ENCODE assay signal across 21 cellular contexts in genomic region chr3:119319311-119319710, GRCh38. TPM values are rescaled to one million over a fixed set of nuclear protein-coding genes. Genes with fewer than 3 reads are reported as not detected.
DNase-seq lines count a peak whose midpoint lies in the region; ATAC-seq and TF ChIP-seq lines count a peak whose summit lies in the region.
"Had no signal": no experiment of that assay in that cellular context is flagged by ENCODE, and none has a peak within 500 bp of the region (broad histone marks: within the 10 kb centered on the region; RNA-seq: fewer than 3 reads in every experiment).

No MANE protein-coding gene starts in this region.

- no peaks in the 10 kb centered on the region for H3K27me3 Mint-ChIP-seq in natural killer cell (ENCODE audit: low read depth in 2 of 2)
- no peaks in the 10 kb centered on the region for H3K27me3 Mint-ChIP-seq in natural killer cell treated with Interleukin-12 subunit alpha and Interleukin-12 subunit beta and Interleukin-15 and Interleukin-18, amount 100 ng/mL, for 72 hours
- H3K27me3 Mint-ChIP-seq in osteocyte (ENCODE audit: unreplicated experiment): no peaks in the 10 kb centered on the region

- H3K9me2 ChIP-seq in hepatocyte (replicated peaks; ENCODE audit: insufficient read depth): no peaks in the 10 kb centered on the region

- WGBS in hepatocyte (ENCODE audit: low lambda C conversion rate, missing lambda C conversion rate): 86% methylated on average over 4 of the region's 4 CpGs

- no peaks in the 10 kb centered on the region for H3K9me3 Mint-ChIP-seq in natural killer cell
- peaks cover 3% of the 10 kb centered on the region for H3K9me3 Mint-ChIP-seq in natural killer cell treated with Interleukin-12 subunit alpha and Interleukin-12 subunit beta and Interleukin-15 and Interleukin-18, amount 100 ng/mL, for 72 hours
- H3K9me3 Mint-ChIP-seq in osteocyte (ENCODE audit: unreplicated experiment): no peaks in the 10 kb centered on the region
- H3K9me3 Mint-ChIP-seq: HFFc6 had no signal

- H3K4me1 ChIP-seq in hepatocyte (ENCODE audit: insufficient read depth): peaks cover 26% of the 10 kb centered on the region

- H3K27ac ChIP-seq in hepatocyte: peak overlapping the region; percentile 22
- H3K27ac ChIP-seq: PC-9, SJSA1 had no signal

- peak overlapping the region; percentile 22 for H3K4me2 ChIP-seq in hepatocyte
- H3K4me2 ChIP-seq: PC-9 had no signal

- DNase-seq in natural killer cell (no peak), hepatocyte (ENCODE audit: low spot score) (no peak), osteocyte (ENCODE audit: extremely low spot score, unreplicated experiment) (no peak), NCI-H146 (lab: John Stamatoyannopoulos, UW) (no peak)
- DNase-seq in natural killer cell treated with Interleukin-12 subunit alpha and Interleukin-12 subunit beta and Interleukin-15 and Interleukin-18, amount 100 ng/mL, for 72 hours (ENCODE audit: low spot score): no peak
- DNase-seq: Calu3; DMS79 treated with DMSO at 0.1 percent for 48 hours; GF-D8; GOT3; HFFc6; KBM-7; NCI-H2029 treated with DMSO at 0.1 percent for 48 hours; NCI-H526; NK-92 treated with Interleukin-12 subunit alpha and Interleukin-12 subunit beta, amount 100 ng/mL, for 24 hours; PC-9 had no signal

- H3K36me3 Mint-ChIP-seq in natural killer cell (no peaks in the 10 kb centered on the region), osteocyte (ENCODE audit: unreplicated experiment) (peaks cover 3% of the 10 kb centered on the region)
- peaks cover 14% of the 10 kb centered on the region for H3K36me3 Mint-ChIP-seq in natural killer cell treated with Interleukin-12 subunit alpha and Interleukin-12 subunit beta and Interleukin-15 and Interleukin-18, amount 100 ng/mL, for 72 hours

- peaks cover 16% of the 10 kb centered on the region for H3K79me2 ChIP-seq in hepatocyte

- TF ChIP-seq POLR2A in GM18505 (IDR thresholded peaks at IDR 0.05; ENCODE audit: borderline replicate concordance, extremely low read depth, insufficient read depth, insufficient read length): no peak

- H3K36me3 ChIP-seq in hepatocyte (replicated peaks; ENCODE audit: insufficient read depth, low read depth): no peaks in the 10 kb centered on the region
- H3K36me3 ChIP-seq: HAP-1 had no signal

- no peak overlapping the region for H3K4me3 ChIP-seq in hepatocyte
- H3K4me3 ChIP-seq: HAP-1, PC-9, SJSA1 had no signal

- H3K27me3 ChIP-seq in hepatocyte: no peaks in the 10 kb centered on the region
- H3K27me3 ChIP-seq: SJSA1 had no signal

- H4K20me1 ChIP-seq in hepatocyte (ENCODE audit: insufficient read depth, poor library complexity, severe bottlenecking): no peaks in the 10 kb centered on the region

- H3K4me1 Mint-ChIP-seq in natural killer cell (peaks cover 19 to 31% of the 10 kb centered on the region in 2 donors), osteocyte (ENCODE audit: unreplicated experiment) (peaks cover 55% of the 10 kb centered on the region)
- H3K4me1 Mint-ChIP-seq in natural killer cell treated with Interleukin-12 subunit alpha and Interleukin-12 subunit beta and Interleukin-15 and Interleukin-18, amount 100 ng/mL, for 72 hours (ENCODE audit: low read depth in 2 of 2): peaks cover 54 to 65% of the 10 kb centered on the region in 2 donors

- H3K4me3 Mint-ChIP-seq in natural killer cell (no peak overlapping the region), osteocyte (ENCODE audit: unreplicated experiment) (no peak overlapping the region)
- no peak overlapping the region for H3K4me3 Mint-ChIP-seq in natural killer cell treated with Interleukin-12 subunit alpha and Interleukin-12 subunit beta and Interleukin-15 and Interleukin-18, amount 100 ng/mL, for 72 hours
- H3K4me3 Mint-ChIP-seq: HFFc6 had no signal

- no peak for ATAC-seq in natural killer cell
- ATAC-seq in natural killer cell treated with Interleukin-12 subunit alpha and Interleukin-12 subunit beta and Interleukin-15 and Interleukin-18, amount 100 ng/mL, for 72 hours: no peak
- no peak for ATAC-seq in GM19467 (IDR thresholded peaks at IDR 0.05; ENCODE audit: unreplicated experiment)
- no peak for ATAC-seq in GM18505 (IDR thresholded peaks at IDR 0.05; ENCODE audit: unreplicated experiment)
- ATAC-seq: HepG2, Right ventricle myocardium inferior had no signal

- H3K9me3 ChIP-seq in hepatocyte (ENCODE audit: low read depth): no peaks in the 10 kb centered on the region
- H3K9me3 ChIP-seq: HAP-1, SJSA1 had no signal

- intact Hi-C loops in natural killer cell (cut with micrococcal nuclease): no loop called here

- TF ChIP-seq CTCF in natural killer cell (IDR thresholded peaks at IDR 0.05) (no peak), hepatocyte (IDR thresholded peaks at IDR 0.05; ENCODE audit: poor library complexity) (no peak), osteocyte (IDR thresholded peaks at IDR 0.05) (no peak)

- H2AFZ ChIP-seq in hepatocyte: no peak overlapping the region
- H2AFZ ChIP-seq: PC-9 had no signal

- H3K27ac Mint-ChIP-seq in natural killer cell: peak overlapping the region; percentile 15 to 51
- H3K27ac Mint-ChIP-seq in natural killer cell treated with Interleukin-12 subunit alpha and Interleukin-12 subunit beta and Interleukin-15 and Interleukin-18, amount 100 ng/mL, for 72 hours: peak overlapping the region in 1 of 2 donors; percentile 81
- peak overlapping the region; percentile 34 for H3K27ac Mint-ChIP-seq in osteocyte (ENCODE audit: unreplicated experiment)
- H3K27ac Mint-ChIP-seq: HFFc6 had no signal

RNA-seq across cellular contexts. Expression of gene ARHGAP31, which starts 25.1 kb away (rescaled TPM):
- 1 to 10 TPM; 4.1 to 8.4 (median 8.4) TPM for total RNA-seq in natural killer cell
- 10 to 100 TPM; 22.5 to 64.6 TPM for total RNA-seq in natural killer cell treated with Interleukin-12 subunit alpha and Interleukin-12 subunit beta and Interleukin-15 and Interleukin-18, amount 100 ng/mL, for 72 hours
- total RNA-seq in hepatocyte: 6.4 and 7.3 TPM in 2 replicates
- polyA plus RNA-seq in hepatocyte: 2.9 and 3.2 TPM in 2 replicates
- total RNA-seq in osteocyte: 49.7 and 51.0 TPM in 2 replicates
- total RNA-seq: HepG2 had no signal
- polyA plus RNA-seq: HepG2 had no signal
